8 cellular contexts compared by ENCODE assay signal in genomic region chr9:128455849-128456612, GRCh38. TPM values are rescaled to one million over a fixed set of nuclear protein-coding genes. Genes with fewer than 3 reads are reported as not detected.
DNase-seq lines count a peak whose midpoint lies in the region; ATAC-seq and TF ChIP-seq lines count a peak whose summit lies in the region.

Gene ODF2 (plus strand): TSS chr9:128456006. CDS start chr9:128456092, 86 bp downstream.

- TF ChIP-seq POLR2A in GM19099 (IDR thresholded peaks at IDR 0.05; ENCODE audit: extremely low read depth, insufficient read length, low read depth) = peak; percentile 87

- DNase-seq in AML-193 (lab: John Stamatoyannopoulos, UW) (peak; percentile 87 to 90), NCI-H460 (ENCODE audit: extremely low read depth, low read depth) (peak; percentile 95), cerebellar cortex (ENCODE audit: low spot score) (peak; percentile 98), islet precursor cell (peak; percentile 99)
- peak; percentile 96 to 99 (median 98) for DNase-seq in stimulated activated CD4-positive, alpha-beta T cell treated with anti-CD3 and anti-CD28 coated beads, Interleukin-12 subunit alpha, Interleukin-12 subunit beta, amount 100 ng/mL, for 48 hours (ENCODE audit: low read depth in 2 of 3, low spot score in 1 of 3)

- ATAC-seq in HG03378 (IDR thresholded peaks at IDR 0.05; ENCODE audit: unreplicated experiment) = peak; percentile 54
- peak; percentile 86 to 93 for ATAC-seq in activated CD4-positive, CD25-positive, alpha-beta regulatory T cell treated with anti-CD3 and anti-CD28 coated beads, Interleukin-2, amount 50 U/mL, for 24 hours

RNA-seq across cellular contexts. Expression of gene ODF2, which starts in this region (rescaled TPM):
- 39.4 and 47.2 TPM in 2 replicates for total RNA-seq in NCI-H460 (2014; rRNA removed; shearing (Covaris generic))
- 96.1 and 116 TPM in 2 replicates for polyA plus RNA-seq in NCI-H460 (2014; cell fraction: nucleus; rRNA removed)

Comparison
In these comparisons a context has a peak if more than half of its experiments do, and no peak if none do; other contexts are left out.
1. Peak in every context shown above with its lines: DNase-seq and ATAC-seq.